23 cellular contexts compared by ENCODE assay signal in the genomic region with DNA sequence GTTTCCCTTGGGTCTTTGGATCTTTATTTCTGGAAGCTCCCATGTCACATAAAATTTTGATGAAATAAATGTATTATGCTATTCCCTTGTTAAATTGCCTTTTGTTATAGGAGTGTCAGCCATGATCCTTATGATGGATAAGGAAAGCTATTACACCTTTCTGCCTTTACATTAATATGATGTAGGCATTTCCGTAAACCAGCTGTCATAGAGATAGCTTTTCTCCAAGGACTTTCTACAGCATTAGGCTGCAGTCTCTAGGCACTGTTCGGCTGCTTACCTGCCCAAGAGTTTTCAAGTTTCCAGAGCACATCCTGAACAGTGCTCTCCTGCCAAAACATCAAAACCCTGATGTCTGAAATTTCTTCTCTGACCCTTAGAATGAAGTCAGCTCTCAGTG.
"Had no signal": no experiment of that assay in that cellular context is flagged by ENCODE, and none has a peak within 500 bp of the region (broad histone marks: within the 10 kb centered on the region; RNA-seq: fewer than 3 reads in every experiment).

No MANE protein-coding gene starts in this region.

- DNase-seq: activated CD4-positive, alpha-beta T cell treated with anti-CD3 and anti-CD28 coated beads, Interleukin-2, amount 10 ng/mL, durations not matched to agents 24 days and 14 days; activated CD8-positive, alpha-beta T cell treated with anti-CD3 and anti-CD28 coated beads for 36 hours; activated gamma-delta T cell treated with Interleukin-2 at 50 U/mL for 16 hours; aorta; colonic mucosa; dorsolateral prefrontal cortex; effector memory CD8-positive, alpha-beta T cell; glutamatergic neuron; left ventricle myocardium superior; mucosa of descending colon; naive B cell; ovary; psoas muscle; stimulated activated CD4-positive, alpha-beta T cell treated with anti-CD3 and anti-CD28 coated beads, Interleukin-4, amount 100 ng/mL, for 24 hours; stimulated activated naive CD8-positive, alpha-beta T cell treated with anti-CD3 and anti-CD28 coated beads, Interleukin-15, Interleukin-2, amounts not matched to agents 100 U/mL and 50 U/mL, for 24 hours; T-helper 2 cell; tibial artery had no signal

- H3K4me3 Mint-ChIP-seq: activated CD4-positive, alpha-beta T cell treated with anti-CD3 and anti-CD28 coated beads, Interleukin-2, amount 10 ng/mL, durations not matched to agents 24 days and 14 days; activated CD8-positive, alpha-beta T cell treated with anti-CD3 and anti-CD28 coated beads for 36 hours; central memory CD8-positive, alpha-beta T cell; effector memory CD8-positive, alpha-beta T cell; naive B cell had no signal

- H3K36me3 ChIP-seq: brain microvascular endothelial cell, colonic mucosa, esophagus muscularis mucosa, ovary, right atrium auricular region, tibial artery had no signal

- H3K9me3 Mint-ChIP-seq: activated CD4-positive, alpha-beta T cell treated with anti-CD3 and anti-CD28 coated beads, Interleukin-2, amount 10 ng/mL, durations not matched to agents 24 days and 14 days; activated CD8-positive, alpha-beta T cell treated with anti-CD3 and anti-CD28 coated beads for 36 hours; activated naive CD4-positive, alpha-beta T cell treated with anti-CD3 and anti-CD28 coated beads, Interleukin-2, amount 50 U/mL, for 72 hours; central memory CD8-positive, alpha-beta T cell had no signal

- H3K27me3 ChIP-seq: brain microvascular endothelial cell, colonic mucosa, dorsolateral prefrontal cortex, esophagus muscularis mucosa, right atrium auricular region, tibial artery had no signal

- H3K36me3 Mint-ChIP-seq: activated naive CD4-positive, alpha-beta T cell treated with anti-CD3 and anti-CD28 coated beads, Interleukin-2, amount 50 U/mL, for 72 hours; naive B cell had no signal

- H3K27ac Mint-ChIP-seq: activated CD4-positive, alpha-beta T cell treated with anti-CD3 and anti-CD28 coated beads, Interleukin-2, amount 10 ng/mL, durations not matched to agents 24 days and 14 days; activated CD8-positive, alpha-beta T cell treated with anti-CD3 and anti-CD28 coated beads for 36 hours; activated naive CD4-positive, alpha-beta T cell treated with anti-CD3 and anti-CD28 coated beads, Interleukin-2, amount 50 U/mL, for 72 hours; effector memory CD8-positive, alpha-beta T cell; naive B cell had no signal

- H3K27me3 Mint-ChIP-seq: activated CD4-positive, alpha-beta T cell treated with anti-CD3 and anti-CD28 coated beads, Interleukin-2, amount 10 ng/mL, durations not matched to agents 24 days and 14 days; activated CD8-positive, alpha-beta T cell treated with anti-CD3 and anti-CD28 coated beads for 36 hours; central memory CD8-positive, alpha-beta T cell; effector memory CD8-positive, alpha-beta T cell; naive B cell had no signal

- H3K4me1 ChIP-seq: colonic mucosa, esophagus muscularis mucosa, psoas muscle, right atrium auricular region had no signal

- H3K27ac ChIP-seq: brain microvascular endothelial cell, colonic mucosa, dorsolateral prefrontal cortex, esophagus muscularis mucosa, ovary, psoas muscle, right atrium auricular region, tibial artery, VCaP had no signal

- H3K4me3 ChIP-seq: colonic mucosa, dorsolateral prefrontal cortex, esophagus muscularis mucosa, mucosa of descending colon, ovary, psoas muscle, right atrium auricular region, tibial artery had no signal

- H3K9me3 ChIP-seq: colonic mucosa, esophagus muscularis mucosa, mucosa of descending colon, ovary, psoas muscle, right atrium auricular region, tibial artery had no signal

- H3K4me1 Mint-ChIP-seq: activated CD4-positive, alpha-beta T cell treated with anti-CD3 and anti-CD28 coated beads, Interleukin-2, amount 10 ng/mL, durations not matched to agents 24 days and 14 days; central memory CD8-positive, alpha-beta T cell; naive B cell had no signal
